10 cellular contexts compared by ENCODE assay signal in the genomic region with DNA sequence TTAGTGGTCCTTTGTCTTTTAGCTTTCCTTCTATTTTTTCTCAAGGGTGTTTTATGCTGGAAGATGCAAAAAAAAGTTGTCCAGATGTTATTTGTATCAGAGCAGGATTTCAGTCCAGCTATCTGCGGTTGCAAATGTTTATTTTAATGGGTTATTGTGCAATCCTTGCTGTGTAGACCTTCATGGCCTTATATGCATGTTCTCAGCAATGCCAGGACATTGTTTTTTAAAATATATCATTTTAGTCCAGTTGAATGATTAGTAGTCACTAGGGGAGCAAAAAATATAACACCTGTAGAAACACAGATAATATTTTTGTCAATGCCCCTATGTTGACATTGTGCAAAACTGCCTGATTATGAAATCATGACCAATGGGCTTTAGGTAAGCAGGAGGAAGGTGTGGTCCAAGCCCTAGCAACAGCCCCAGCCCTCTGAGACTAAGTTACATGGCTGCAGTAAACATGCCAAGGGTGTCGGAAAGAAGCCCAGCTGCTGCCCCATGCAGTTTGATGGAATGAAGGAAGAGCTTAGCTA.
A peak's percentile ranks its signal among the peaks of the same experiment; 100 is the strongest.
DNase-seq lines count a peak whose midpoint lies in the region; ATAC-seq lines count a peak whose summit lies in the region.
"Had no signal": no experiment of that assay in that cellular context is flagged by ENCODE, and none has a peak within 500 bp of the region (broad histone marks: within the 10 kb centered on the region; RNA-seq: fewer than 3 reads in every experiment).

No MANE protein-coding gene starts in this region.

- no peak overlapping the region for H3K9ac ChIP-seq in neuronal stem cell (ENCODE audit: low read depth, low read length, poor library complexity)

- H3K27ac ChIP-seq in neuronal stem cell (replicated peaks; ENCODE audit: low read length): no peak overlapping the region

- peak overlapping the region; percentile 64 for H3K14ac ChIP-seq in neuronal stem cell (ENCODE audit: low read length)

- H3K23ac ChIP-seq in neuronal stem cell (ENCODE audit: low read depth, low read length, poor library complexity): no peak overlapping the region

- H4K8ac ChIP-seq in neuronal stem cell (ENCODE audit: low read depth, low read length): no peak overlapping the region

- CTCF ChIA-PET in activated CD4-positive, alpha-beta memory T cell treated with anti-CD3 and anti-CD28 coated beads for 36 hours (lab: Charles Lee): no interaction called here

- no peaks in the 10 kb centered on the region for H3K79me1 ChIP-seq in neuronal stem cell (ENCODE audit: low read depth, low read length)

- peaks cover 0 to 2% of the 10 kb centered on the region in 2 donors for H3K4me1 ChIP-seq in neuronal stem cell (ENCODE audit: control insufficient read depth in 2 of 2, insufficient read depth in 1 of 2, low read depth in 1 of 2, low read length in 2 of 2)

- DNase-seq in AG08395 (ENCODE audit: low spot score): peak; percentile 75
- peak; percentile 20 for DNase-seq in MV-4-11 (lab: John Stamatoyannopoulos, UW)
- DNase-seq in neuronal stem cell (ENCODE audit: low spot score): no peak
- DNase-seq in activated CD4-positive, alpha-beta memory T cell treated with anti-CD3 and anti-CD28 coated beads for 36 hours: no peak
- DNase-seq in stimulated activated naive CD8-positive, alpha-beta T cell treated with anti-CD3 and anti-CD28 coated beads, Interleukin-15, Interleukin-2, amounts not matched to agents 100 U/mL and 50 U/mL, for 24 hours: no peak
- DNase-seq in occipital lobe (lab: John Stamatoyannopoulos, UW): no peak
- DNase-seq: activated CD4-positive, alpha-beta T cell treated with anti-CD3 and anti-CD28 coated beads for 48 hours; NCI-H446 treated with DMSO at 0.1 percent for 48 hours had no signal

- no peak overlapping the region for H2BK15ac ChIP-seq in neuronal stem cell (ENCODE audit: low read length)

- H3K27ac Mint-ChIP-seq in activated CD4-positive, alpha-beta memory T cell treated with anti-CD3 and anti-CD28 coated beads for 36 hours: no peak overlapping the region

- peak overlapping the region in 1 of 2 donors; percentile 50 for H3K4me3 ChIP-seq in neuronal stem cell (ENCODE audit: low read length in 2 of 2)

- intact Hi-C loops in activated CD4-positive, alpha-beta memory T cell treated with anti-CD3 and anti-CD28 coated beads for 36 hours (cut with micrococcal nuclease): no loop called here

- no peak overlapping the region for H2AK5ac ChIP-seq in neuronal stem cell (ENCODE audit: low read depth, low read length)

- ATAC-seq in esophagus mucosa (peak; percentile 81), GM18511 (IDR thresholded peaks at IDR 0.05; ENCODE audit: unreplicated experiment) (no peak)
- ATAC-seq in stimulated activated naive CD8-positive, alpha-beta T cell treated with anti-CD3 and anti-CD28 coated beads, Interleukin-15, Interleukin-2, amounts not matched to agents 100 U/mL and 50 U/mL, for 24 hours: no peak

- H3K27me3 ChIP-seq in neuronal stem cell (ENCODE audit: control insufficient read depth in 3 of 3, insufficient read depth in 3 of 3, low read depth in 1 of 3, low read length in 3 of 3): no peaks in the 10 kb centered on the region

- no peaks in the 10 kb centered on the region for H3K36me3 Mint-ChIP-seq in activated CD4-positive, alpha-beta memory T cell treated with anti-CD3 and anti-CD28 coated beads for 36 hours

- no peak overlapping the region for H3K18ac ChIP-seq in neuronal stem cell (ENCODE audit: low read length)

- no peak overlapping the region for H2AFZ ChIP-seq in neuronal stem cell (ENCODE audit: low read length)

- H3K9me3 Mint-ChIP-seq in activated CD4-positive, alpha-beta memory T cell treated with anti-CD3 and anti-CD28 coated beads for 36 hours: no peaks in the 10 kb centered on the region

- no peaks in the 10 kb centered on the region for H3K27me3 Mint-ChIP-seq in activated CD4-positive, alpha-beta memory T cell treated with anti-CD3 and anti-CD28 coated beads for 36 hours

- H3K4me3 Mint-ChIP-seq in activated CD4-positive, alpha-beta memory T cell treated with anti-CD3 and anti-CD28 coated beads for 36 hours: no peak overlapping the region

- peaks cover 0 to 1% of the 10 kb centered on the region in 2 donors for H3K9me3 ChIP-seq in neuronal stem cell (replicated peaks in 1 of 2; ENCODE audit: control insufficient read depth in 2 of 2, insufficient read depth in 1 of 2, low read depth in 1 of 2, low read length in 2 of 2)

- no peak overlapping the region for H2BK5ac ChIP-seq in neuronal stem cell (ENCODE audit: low read length)

- H3K4me2 ChIP-seq in neuronal stem cell (ENCODE audit: insufficient read depth, low read length, poor library complexity, severe bottlenecking): no peak overlapping the region

- H3K4me1 Mint-ChIP-seq in activated CD4-positive, alpha-beta memory T cell treated with anti-CD3 and anti-CD28 coated beads for 36 hours (ENCODE audit: low read depth): no peaks in the 10 kb centered on the region

- POLR2A ChIA-PET in activated CD4-positive, alpha-beta memory T cell treated with anti-CD3 and anti-CD28 coated beads for 36 hours (lab: Charles Lee): no interaction called here

- H3K4ac ChIP-seq in neuronal stem cell (ENCODE audit: low read length): no peak overlapping the region

- no peak overlapping the region for H4K91ac ChIP-seq in neuronal stem cell (ENCODE audit: low read depth, low read length, poor library complexity)

- no CpG with 5 or more reads among the region's 2 CpGs for WGBS in neuronal stem cell (ENCODE audit: extremely low coverage in 2 of 2, insufficient read length in 2 of 2, insufficient replicate concordance in 1 of 2), 2 donors

- H3K36me3 ChIP-seq in neuronal stem cell (replicated peaks in 1 of 2; ENCODE audit: control insufficient read depth in 2 of 2, insufficient read depth in 2 of 2, low read length in 2 of 2): no peaks in the 10 kb centered on the region

- H2BK120ac ChIP-seq in neuronal stem cell (ENCODE audit: low read depth, low read length): no peak overlapping the region

- no peak overlapping the region for H2BK12ac ChIP-seq in neuronal stem cell (ENCODE audit: low read length)

Comparison
In these comparisons a context has a peak if more than half of its experiments do, and no peak if none do; other contexts are left out.
1. DNase-seq: peak in AG08395 (single experiment) and MV-4-11 (single experiment); none in neuronal stem cell (single experiment), activated CD4-positive, alpha-beta memory T cell treated with anti-CD3 and anti-CD28 coated beads for 36 hours (single experiment), stimulated activated naive CD8-positive, alpha-beta T cell treated with anti-CD3 and anti-CD28 coated beads, Interleukin-15, Interleukin-2, amounts not matched to agents 100 U/mL and 50 U/mL, for 24 hours (single experiment) and occipital lobe (single experiment).